19 cellular contexts compared by ENCODE assay signal in genomic region chr7:123783820-123784219, GRCh38.
"Had no signal": no experiment of that assay in that cellular context is flagged by ENCODE, and none has a peak within 500 bp of the region (broad histone marks: within the 10 kb centered on the region; RNA-seq: fewer than 3 reads in every experiment).

No MANE protein-coding gene starts in this region.

- H3K4me2 ChIP-seq: neural progenitor cell had no signal

- H3K27ac Mint-ChIP-seq: activated CD8-positive, alpha-beta memory T cell treated with anti-CD3 and anti-CD28 coated beads, Interleukin-2, amount 10 ng/mL, durations not matched to agents 7 days and 5 days; activated T-helper 2 cell treated with anti-CD3 and anti-CD28 coated beads, Interferon-gamma antibody, Interleukin-2, Interleukin-4, amounts not matched to agents 10 μg/mL and 5 μg/mL and 100 μg/mL, durations not matched to agents 14 hours and 24 hours and 36 hours; neural progenitor cell; stimulated activated naive B cell treated with anti-CD40 and anti-IgM and Interleukin-4, amounts not matched to agents 10 μg/mL and 1 μg/mL and 100 μg/mL, for 72 hours had no signal

- H3K36me3 Mint-ChIP-seq: activated CD8-positive, alpha-beta memory T cell treated with anti-CD3 and anti-CD28 coated beads, Interleukin-2, amount 10 ng/mL, durations not matched to agents 7 days and 5 days; neural progenitor cell; stimulated activated naive B cell treated with anti-CD40 and anti-IgM and Interleukin-4, amounts not matched to agents 10 μg/mL and 1 μg/mL and 100 μg/mL, for 72 hours had no signal

- H3K36me3 ChIP-seq: neural progenitor cell, ovary had no signal

- H3K9ac ChIP-seq: neural progenitor cell had no signal

- H3K4me1 Mint-ChIP-seq: activated CD8-positive, alpha-beta memory T cell treated with anti-CD3 and anti-CD28 coated beads, Interleukin-2, amount 10 ng/mL, durations not matched to agents 7 days and 5 days; neural progenitor cell; stimulated activated naive B cell treated with anti-CD40 and anti-IgM and Interleukin-4, amounts not matched to agents 10 μg/mL and 1 μg/mL and 100 μg/mL, for 72 hours had no signal

- H3K9me3 Mint-ChIP-seq: activated T-helper 2 cell treated with anti-CD3 and anti-CD28 coated beads, Interferon-gamma antibody, Interleukin-2, Interleukin-4, amounts not matched to agents 10 μg/mL and 5 μg/mL and 100 μg/mL, durations not matched to agents 14 hours and 24 hours and 36 hours; neural progenitor cell; stimulated activated naive B cell treated with anti-CD40 and anti-IgM and Interleukin-4, amounts not matched to agents 10 μg/mL and 1 μg/mL and 100 μg/mL, for 72 hours had no signal

- H3K4me3 ChIP-seq: neural progenitor cell, ovary had no signal

- H3K27ac ChIP-seq: foreskin keratinocyte, neural progenitor cell had no signal

- ATAC-seq: activated CD4-positive, CD25-positive, alpha-beta regulatory T cell treated with anti-CD3 and anti-CD28 coated beads, Interleukin-2, amount 50 U/mL, for 24 hours; activated CD8-positive, alpha-beta memory T cell treated with anti-CD3 and anti-CD28 coated beads, Interleukin-2, amount 10 ng/mL, durations not matched to agents 7 days and 5 days; foreskin keratinocyte; stimulated activated naive B cell treated with anti-CD40 and anti-IgM and Interleukin-4, amounts not matched to agents 10 μg/mL and 1 μg/mL and 100 μg/mL, for 72 hours had no signal

- H3K4me3 Mint-ChIP-seq: activated CD8-positive, alpha-beta memory T cell treated with anti-CD3 and anti-CD28 coated beads, Interleukin-2, amount 10 ng/mL, durations not matched to agents 7 days and 5 days; neural progenitor cell; stimulated activated naive B cell treated with anti-CD40 and anti-IgM and Interleukin-4, amounts not matched to agents 10 μg/mL and 1 μg/mL and 100 μg/mL, for 72 hours had no signal

- FAIRE-seq: endothelial cell of umbilical vein had no signal

- H3K9me3 ChIP-seq: ovary had no signal

- DNase-seq: activated CD8-positive, alpha-beta memory T cell treated with anti-CD3 and anti-CD28 coated beads, Interleukin-2, amount 10 ng/mL, durations not matched to agents 7 days and 5 days; activated naive CD4-positive, alpha-beta T cell treated with anti-CD3 and anti-CD28 coated beads, Interleukin-2, amount 50 U/mL, for 16 hours; activated T-cell treated with anti-CD3 and anti-CD28 coated beads, Interleukin-2, amount 50 U/mL, for 1 hour; amniotic stem cell; central memory CD4-positive, alpha-beta T cell; cortex of kidney; effector CD8-positive, alpha-beta T cell; foreskin keratinocyte; glutamatergic neuron; kidney glomerular epithelial cell; mesendoderm; stimulated activated CD4-positive, alpha-beta T cell treated with anti-CD3 and anti-CD28 coated beads, Interleukin-15, amount 100 ng/mL, for 24 hours; stimulated activated CD4-positive, alpha-beta T cell treated with anti-CD3 and anti-CD28 coated beads, Interleukin-4, amount 100 ng/mL, for 1 hour; stimulated activated naive B cell treated with anti-CD40 and anti-IgM and Interleukin-4, amounts not matched to agents 10 μg/mL and 1 μg/mL and 100 μg/mL, for 72 hours had no signal

- H2AFZ ChIP-seq: neural progenitor cell had no signal

- H3K27me3 ChIP-seq: foreskin keratinocyte, neural progenitor cell, ovary had no signal
